In genomic region chr5:83245037-83245436, GRCh38 we compare ENCODE assay signal across 7 cellular contexts.
"Had no signal": no experiment of that assay in that cellular context is flagged by ENCODE, and none has a peak within 500 bp of the region (broad histone marks: within the 10 kb centered on the region; RNA-seq: fewer than 3 reads in every experiment).

No MANE protein-coding gene starts in this region.

- H3K4me3 ChIP-seq: GM12878 had no signal

- FAIRE-seq: GM12878, GM12891, GM12892, GM18507, GM19239 had no signal

- DNase-seq: GDM1, GF-D8 had no signal
